Comparison of ENCODE assay signal across 9 cellular contexts in the genomic region with DNA sequence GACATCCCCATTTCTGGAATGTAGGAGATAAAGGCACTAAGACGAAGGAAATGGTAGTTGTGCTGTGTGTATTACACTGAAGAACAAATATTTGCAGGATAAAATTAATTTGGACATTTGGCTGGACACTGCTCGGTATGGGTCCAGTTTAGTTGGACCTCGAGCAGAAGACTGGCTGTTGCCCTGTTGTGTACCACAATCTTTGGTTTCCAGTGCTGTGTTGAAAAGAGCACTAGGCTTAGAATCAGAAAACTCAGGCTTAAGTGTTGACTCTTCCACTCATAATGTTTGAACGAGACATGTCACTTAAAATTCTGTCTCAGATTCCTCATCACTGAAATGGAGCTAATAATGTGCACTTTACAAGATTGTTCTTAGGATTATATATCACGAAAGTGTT. TPM values are rescaled to one million over a fixed set of nuclear protein-coding genes. Genes with fewer than 3 reads are reported as not detected.
DNase-seq lines count a peak whose midpoint lies in the region; ATAC-seq and TF ChIP-seq lines count a peak whose summit lies in the region.
"Had no signal": no experiment of that assay in that cellular context is flagged by ENCODE, and none has a peak within 500 bp of the region (broad histone marks: within the 10 kb centered on the region; RNA-seq: fewer than 3 reads in every experiment).

No MANE protein-coding gene starts in this region.

- H3K9me3 ChIP-seq in HEK293 (ENCODE audit: control insufficient read depth, insufficient read depth, low read depth, low read length) (no peaks in the 10 kb centered on the region), mesodermal cell (ENCODE audit: control insufficient read depth, low read length) (no peaks in the 10 kb centered on the region)

- H3K4me3 ChIP-seq in BJ (ENCODE audit: low read depth, low read length) (peak overlapping the region; percentile 98), HEK293 (ENCODE audit: low read depth, low read length) (peak overlapping the region; percentile 96), mesodermal cell (ENCODE audit: extremely low read depth, insufficient read depth, low read length, poor library complexity, severe bottlenecking) (peak overlapping the region; percentile 79)

- TF ChIP-seq CTCF in BJ (IDR thresholded peaks at IDR 0.05; ENCODE audit: insufficient read depth, low read depth, low read length) (no peak), HEK293 (tag by site-specific recombination; IDR thresholded peaks at IDR 0.05) (no peak)

- WGBS in mesodermal cell (ENCODE audit: insufficient coverage in 2 of 2), 2 experiments: 74 to 85% methylated on average over 2 to 3 of the region's 5 CpGs

- no peak overlapping the region for H3K27ac Mint-ChIP-seq in activated naive CD8-positive, alpha-beta T cell treated with anti-CD3 and anti-CD28 coated beads, Interleukin-2, amount 50 U/mL, for 24 hours

- H3K27ac ChIP-seq in HEK293 (ENCODE audit: extremely low read depth, low read depth, low read length): no peak overlapping the region
- no peak overlapping the region for H3K27ac ChIP-seq in mesodermal cell (ENCODE audit: low read depth, low read length, severe bottlenecking)

- H3K9me3 Mint-ChIP-seq in activated naive CD8-positive, alpha-beta T cell treated with anti-CD3 and anti-CD28 coated beads, Interleukin-2, amount 50 U/mL, for 24 hours: no peaks in the 10 kb centered on the region

- peaks cover 12% of the 10 kb centered on the region for H3K27me3 Mint-ChIP-seq in activated naive CD8-positive, alpha-beta T cell treated with anti-CD3 and anti-CD28 coated beads, Interleukin-2, amount 50 U/mL, for 24 hours

- H3K4me1 ChIP-seq in HEK293 (ENCODE audit: control insufficient read depth, insufficient read depth, low read length): peaks cover 14% of the 10 kb centered on the region; the same call in 1 of the 2 replicates
- peaks cover 15% of the 10 kb centered on the region for H3K4me1 ChIP-seq in mesodermal cell (ENCODE audit: control insufficient read depth, insufficient read depth, low read length, poor library complexity, severe bottlenecking)

- CTCF ChIA-PET in BJ (lab: Yijun Ruan, JAX) (no interaction called here), HEK293 (lab: Yijun Ruan, JAX) (interaction anchor here (0.6 to 2.2 kb wide), 3 partner anchors 19 to 355 kb away, joined by 3 to 16 read pairs (median 3); no protein-coding TSS in a partner anchor)

- DNase-seq in BJ (ENCODE audit: low read depth): no peak
- no peak for DNase-seq in activated naive CD8-positive, alpha-beta T cell treated with anti-CD3 and anti-CD28 coated beads, Interleukin-2, amount 50 U/mL, for 24 hours
- no peak for DNase-seq in globus pallidus (ENCODE audit: low spot score)
- no peak for DNase-seq in activated effector memory CD4-positive, alpha-beta T cell treated with Interleukin-2 at 50 U/mL for 16 hours
- DNase-seq in COLO668 (lab: John Stamatoyannopoulos, UW; ENCODE audit: unreplicated experiment): no peak
- DNase-seq: NCI-H1930 had no signal

- H3K36me3 Mint-ChIP-seq in activated naive CD8-positive, alpha-beta T cell treated with anti-CD3 and anti-CD28 coated beads, Interleukin-2, amount 50 U/mL, for 24 hours (ENCODE audit: low read depth): peaks cover 8% of the 10 kb centered on the region

- no peaks in the 10 kb centered on the region for H3K27me3 ChIP-seq in BJ (ENCODE audit: control insufficient read depth, insufficient read depth, low read length)

- H3K36me3 ChIP-seq in BJ (ENCODE audit: control insufficient read depth, insufficient read depth, low read length): no peaks in the 10 kb centered on the region
- peaks cover 0 to 3% of the 10 kb centered on the region in 2 experiments; a peak in 1 of 3 replicates for H3K36me3 ChIP-seq in HEK293 (ENCODE audit: control insufficient read depth in 2 of 2, insufficient read depth in 1 of 2, low read length in 2 of 2)
- peaks cover 12% of the 10 kb centered on the region for H3K36me3 ChIP-seq in mesodermal cell (ENCODE audit: control insufficient read depth, insufficient read depth, low read length)

- POLR2A ChIA-PET in BJ (lab: Charles Lee) (no interaction called here), HEK293 (lab: Yijun Ruan, JAX) (no interaction called here)

- H3K4me3 Mint-ChIP-seq in activated naive CD8-positive, alpha-beta T cell treated with anti-CD3 and anti-CD28 coated beads, Interleukin-2, amount 50 U/mL, for 24 hours: peak overlapping the region; percentile 99

- H3K4me1 Mint-ChIP-seq in activated naive CD8-positive, alpha-beta T cell treated with anti-CD3 and anti-CD28 coated beads, Interleukin-2, amount 50 U/mL, for 24 hours: peaks cover 26% of the 10 kb centered on the region

- no peak for ATAC-seq in activated naive CD8-positive, alpha-beta T cell treated with anti-CD3 and anti-CD28 coated beads, Interleukin-2, amount 50 U/mL, for 24 hours
- ATAC-seq in HG03135 (IDR thresholded peaks at IDR 0.05; ENCODE audit: unreplicated experiment): no peak

TF ChIP-seq in HEK293, 187 proteins besides CTCF, POLR2A, EP300 and RAD21:
- TF ChIP-seq, protein P1, sequence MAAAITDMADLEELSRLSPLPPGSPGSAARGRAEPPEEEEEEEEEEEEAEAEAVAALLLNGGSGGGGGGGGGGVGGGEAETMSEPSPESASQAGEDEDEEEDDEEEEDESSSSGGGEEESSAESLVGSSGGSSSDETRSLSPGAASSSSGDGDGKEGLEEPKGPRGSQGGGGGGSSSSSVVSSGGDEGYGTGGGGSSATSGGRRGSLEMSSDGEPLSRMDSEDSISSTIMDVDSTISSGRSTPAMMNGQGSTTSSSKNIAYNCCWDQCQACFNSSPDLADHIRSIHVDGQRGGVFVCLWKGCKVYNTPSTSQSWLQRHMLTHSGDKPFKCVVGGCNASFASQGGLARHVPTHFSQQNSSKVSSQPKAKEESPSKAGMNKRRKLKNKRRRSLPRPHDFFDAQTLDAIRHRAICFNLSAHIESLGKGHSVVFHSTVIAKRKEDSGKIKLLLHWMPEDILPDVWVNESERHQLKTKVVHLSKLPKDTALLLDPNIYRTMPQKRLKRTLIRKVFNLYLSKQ (tag by site-specific recombination; IDR thresholded peaks at IDR 0.05; ENCODE audit: borderline replicate concordance): no peak
- TF ChIP-seq PRDM6 (tag by site-specific recombination; IDR thresholded peaks at IDR 0.05): no peak

RNA-seq across cellular contexts. Expression of gene ARPC5, which starts 1.2 kb away (rescaled TPM):
- polyA plus RNA-seq in BJ (2011; rRNA removed): 176 and 386 TPM in 2 replicates
- polyA minus RNA-seq in BJ (2011; rRNA and poly(A)+ RNA removed): 128 and 142 TPM in 2 replicates
- 169 TPM for polyA plus RNA-seq in mesodermal cell (2013, experiment 1 of 2)
- 166 TPM for polyA plus RNA-seq in mesodermal cell (2013, experiment 2 of 2)

RNA-seq across cellular contexts. Expression of gene APOBEC4, which starts 16.3 kb away (rescaled TPM):
- polyA plus RNA-seq in BJ (2011; rRNA removed): not detected in 2 replicates
- not detected in 2 replicates for polyA minus RNA-seq in BJ (2011; rRNA and poly(A)+ RNA removed)
- not detected for polyA plus RNA-seq in mesodermal cell (2013, experiment 1 of 2)
- not detected for polyA plus RNA-seq in mesodermal cell (2013, experiment 2 of 2)

RNA-seq across cellular contexts. Expression of gene NCF2, which starts 46.5 kb away (rescaled TPM):
- 1.7 and 2.0 TPM in 2 replicates for polyA plus RNA-seq in BJ (2011; rRNA removed)
- polyA minus RNA-seq in BJ (2011; rRNA and poly(A)+ RNA removed): 0.57 TPM in 1 of 2 replicates, not detected in the other
- not detected for polyA plus RNA-seq in mesodermal cell (2013, experiment 1 of 2)
- not detected for polyA plus RNA-seq in mesodermal cell (2013, experiment 2 of 2)
